Comparison of ENCODE assay signal across 1 cellular context in the genomic region with DNA sequence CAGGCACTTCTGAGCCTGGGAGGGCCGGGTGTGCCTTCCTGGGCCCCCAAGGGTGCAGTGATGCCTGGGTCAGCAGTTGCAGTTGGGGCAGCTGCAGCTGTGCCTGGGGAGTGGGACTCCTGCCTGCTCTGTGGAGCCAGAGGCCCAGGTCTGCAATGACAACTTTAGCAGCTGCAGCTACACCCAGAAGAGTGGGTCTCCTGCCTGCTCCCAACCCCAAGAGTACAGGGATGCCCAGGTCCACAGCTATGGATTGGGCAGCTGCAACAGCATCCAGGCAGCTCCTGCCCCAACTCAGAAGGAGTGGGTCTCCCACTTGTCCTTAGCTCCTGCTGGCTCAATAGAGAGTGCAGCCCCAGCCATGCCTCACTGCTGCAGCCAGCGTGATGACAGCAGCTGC.
TF ChIP-seq lines count a peak whose summit lies in the region.

No MANE protein-coding gene starts in this region.

TF ChIP-seq in H1, 55 proteins besides CTCF, POLR2A, EP300 and RAD21:
- TF ChIP-seq CREB1 (IDR thresholded peaks at IDR 0.05) (no peak), TAF7 (optimal IDR thresholded peaks at IDR 0.05; ENCODE audit: borderline replicate concordance, low read depth, low read length) (no peak), SIX5 (IDR thresholded peaks at IDR 0.05; ENCODE audit: low read depth, low read length) (no peak), ASH2L (IDR thresholded peaks at IDR 0.05; ENCODE audit: low read length) (no peak), TEAD4 (IDR thresholded peaks at IDR 0.05; ENCODE audit: low read depth, low read length) (no peak), SP2 (IDR thresholded peaks at IDR 0.05; ENCODE audit: low read length) (no peak), SIRT6 (IDR thresholded peaks at IDR 0.05; ENCODE audit: low read length) (no peak), BCL11A (IDR thresholded peaks at IDR 0.05; ENCODE audit: low read depth in 2 of 2, low read length in 2 of 2) (no peak), NRF1 (IDR thresholded peaks at IDR 0.05; ENCODE audit: low read depth, low read length) (no peak), ZNF274 (IDR thresholded peaks at IDR 0.05; ENCODE audit: borderline replicate concordance, extremely low read depth, low read length) (no peak), FOSL1 (IDR thresholded peaks at IDR 0.05; ENCODE audit: insufficient read depth, low read depth, low read length) (no peak), SP4 (IDR thresholded peaks at IDR 0.05; ENCODE audit: low read length) (no peak), CHD1 (IDR thresholded peaks at IDR 0.05; ENCODE audit: low read depth, low read length) (no peak), CBX8 (IDR thresholded peaks at IDR 0.05; ENCODE audit: borderline replicate concordance, low read depth, low read length) (no peak)
- TF ChIP-seq, protein P1, sequence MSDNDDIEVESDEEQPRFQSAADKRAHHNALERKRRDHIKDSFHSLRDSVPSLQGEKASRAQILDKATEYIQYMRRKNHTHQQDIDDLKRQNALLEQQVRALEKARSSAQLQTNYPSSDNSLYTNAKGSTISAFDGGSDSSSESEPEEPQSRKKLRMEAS (IDR thresholded peaks at IDR 0.05) = no peak
TF ChIP-seq in H1: peak in this region for 0.
